Comparison of ENCODE assay signal across 8 cellular contexts in genomic region chr10:102396251-102396650, GRCh38. TPM values are rescaled to one million over a fixed set of nuclear protein-coding genes. Genes with fewer than 3 reads are reported as not detected.
A peak's percentile ranks its signal among the peaks of the same experiment; 100 is the strongest.
DNase-seq lines count a peak whose midpoint lies in the region; ATAC-seq and TF ChIP-seq lines count a peak whose summit lies in the region.

No MANE protein-coding gene starts in this region.

- no peaks in the 10 kb centered on the region for H3K9me3 ChIP-seq in MG63

- TF ChIP-seq POLR2A in erythroblast (IDR thresholded peaks at IDR 0.05; ENCODE audit: low read length): no peak

- H3K27me3 ChIP-seq in MG63: no peaks in the 10 kb centered on the region

- no peak for TF ChIP-seq CTCF in AG10803 (conservative IDR thresholded peaks at IDR 0.05; ENCODE audit: low read length)

- no peaks in the 10 kb centered on the region for H3K9me3 Mint-ChIP-seq in dendritic cell treated with granulocyte-macrophage colony-stimulating factor and Interleukin-4, amounts not matched to agents 40 ng/mL and 50 ng/mL, for 4 days
- no peaks in the 10 kb centered on the region for H3K9me3 Mint-ChIP-seq in natural killer cell treated with Interleukin-12 subunit alpha and Interleukin-12 subunit beta and Interleukin-15 and Interleukin-18, amount 100 ng/mL, for 72 hours

- peaks cover 63% of the 10 kb centered on the region for H3K4me1 Mint-ChIP-seq in dendritic cell treated with granulocyte-macrophage colony-stimulating factor and Interleukin-4, amounts not matched to agents 40 ng/mL and 50 ng/mL, for 4 days (ENCODE audit: low read depth)
- peaks cover 42 to 51% of the 10 kb centered on the region in 2 donors for H3K4me1 Mint-ChIP-seq in natural killer cell treated with Interleukin-12 subunit alpha and Interleukin-12 subunit beta and Interleukin-15 and Interleukin-18, amount 100 ng/mL, for 72 hours (ENCODE audit: low read depth in 2 of 2)

- peak overlapping the region; percentile 100 for H3K27ac Mint-ChIP-seq in dendritic cell treated with granulocyte-macrophage colony-stimulating factor and Interleukin-4, amounts not matched to agents 40 ng/mL and 50 ng/mL, for 4 days
- H3K27ac Mint-ChIP-seq in natural killer cell treated with Interleukin-12 subunit alpha and Interleukin-12 subunit beta and Interleukin-15 and Interleukin-18, amount 100 ng/mL, for 72 hours: peak overlapping the region; percentile 95 to 99

- peaks cover 25% of the 10 kb centered on the region for H3K36me3 ChIP-seq in MG63

- peaks cover 10% of the 10 kb centered on the region for H3K27me3 Mint-ChIP-seq in dendritic cell treated with granulocyte-macrophage colony-stimulating factor and Interleukin-4, amounts not matched to agents 40 ng/mL and 50 ng/mL, for 4 days
- no peaks in the 10 kb centered on the region for H3K27me3 Mint-ChIP-seq in natural killer cell treated with Interleukin-12 subunit alpha and Interleukin-12 subunit beta and Interleukin-15 and Interleukin-18, amount 100 ng/mL, for 72 hours

- H3K4me3 Mint-ChIP-seq in dendritic cell treated with granulocyte-macrophage colony-stimulating factor and Interleukin-4, amounts not matched to agents 40 ng/mL and 50 ng/mL, for 4 days: peak overlapping the region; percentile 100
- H3K4me3 Mint-ChIP-seq in natural killer cell treated with Interleukin-12 subunit alpha and Interleukin-12 subunit beta and Interleukin-15 and Interleukin-18, amount 100 ng/mL, for 72 hours: peak overlapping the region; percentile 95

- H3K4me3 ChIP-seq in AG10803 (ENCODE audit: low read length): peak overlapping the region; percentile 86
- H3K4me3 ChIP-seq in MG63: peak overlapping the region; percentile 66

- intact Hi-C loops in dendritic cell treated with granulocyte-macrophage colony-stimulating factor and Interleukin-4, amounts not matched to agents 40 ng/mL and 50 ng/mL, for 4 days (cut with micrococcal nuclease): loop anchor here (5.0 kb wide), 1 partner anchor 169 kb away; the partner anchor contains the start of gene ELOVL3

- H3K36me3 Mint-ChIP-seq in dendritic cell treated with granulocyte-macrophage colony-stimulating factor and Interleukin-4, amounts not matched to agents 40 ng/mL and 50 ng/mL, for 4 days (ENCODE audit: low read depth): peaks cover 70% of the 10 kb centered on the region
- peaks cover 7% of the 10 kb centered on the region for H3K36me3 Mint-ChIP-seq in natural killer cell treated with Interleukin-12 subunit alpha and Interleukin-12 subunit beta and Interleukin-15 and Interleukin-18, amount 100 ng/mL, for 72 hours

- DNase-seq in AG10803 (ENCODE audit: low read depth): no peak
- DNase-seq in MG63: no peak
- peak; percentile 59 for DNase-seq in natural killer cell treated with Interleukin-12 subunit alpha and Interleukin-12 subunit beta and Interleukin-15 and Interleukin-18, amount 100 ng/mL, for 72 hours (ENCODE audit: low spot score)
- no peak for DNase-seq in NCI-H446 (lab: John Stamatoyannopoulos, UW)
- DNase-seq in erythroblast (lab: John Stamatoyannopoulos, UW): no peak

- ATAC-seq in natural killer cell treated with Interleukin-12 subunit alpha and Interleukin-12 subunit beta and Interleukin-15 and Interleukin-18, amount 100 ng/mL, for 72 hours: no peak
- ATAC-seq in GM21515 (IDR thresholded peaks at IDR 0.05; ENCODE audit: unreplicated experiment) (no peak), HG02588 (IDR thresholded peaks at IDR 0.05; ENCODE audit: unreplicated experiment) (no peak)

RNA-seq across cellular contexts. Expression of gene NFKB2, which starts 0.7 kb away (rescaled TPM):
- total RNA-seq in MG63 (2014; rRNA removed; shearing (Covaris generic); ENCODE audit: low replicate concordance): 15.8 and 22.7 TPM in 2 replicates
- 100 to 1,000 TPM; 370 to 522 TPM for total RNA-seq in natural killer cell treated with Interleukin-12 subunit alpha and Interleukin-12 subunit beta and Interleukin-15 and Interleukin-18, amount 100 ng/mL, for 72 hours

RNA-seq across cellular contexts. Expression of gene PSD, which starts 22.3 kb away (rescaled TPM):
- total RNA-seq in MG63 (2014; rRNA removed; shearing (Covaris generic); ENCODE audit: low replicate concordance): not detected in 2 replicates
- 1 to 10 TPM; 2.3 to 7.6 TPM for total RNA-seq in natural killer cell treated with Interleukin-12 subunit alpha and Interleukin-12 subunit beta and Interleukin-15 and Interleukin-18, amount 100 ng/mL, for 72 hours

RNA-seq across cellular contexts. Expression of gene FBXL15, which starts 24.4 kb away (rescaled TPM):
- total RNA-seq in MG63 (2014; rRNA removed; shearing (Covaris generic); ENCODE audit: low replicate concordance): 10.7 and 11.2 TPM in 2 replicates
- 10 to 100 TPM; 22.0 to 23.7 TPM for total RNA-seq in natural killer cell treated with Interleukin-12 subunit alpha and Interleukin-12 subunit beta and Interleukin-15 and Interleukin-18, amount 100 ng/mL, for 72 hours

RNA-seq across cellular contexts. Expression of gene CUEDC2, which starts 36.1 kb away (rescaled TPM):
- total RNA-seq in MG63 (2014; rRNA removed; shearing (Covaris generic); ENCODE audit: low replicate concordance): 92.1 and 151 TPM in 2 replicates
- total RNA-seq in natural killer cell treated with Interleukin-12 subunit alpha and Interleukin-12 subunit beta and Interleukin-15 and Interleukin-18, amount 100 ng/mL, for 72 hours: 10 to 100 TPM; 39.8 to 58.5 TPM

RNA-seq across cellular contexts. Expression of gene C10orf95, which starts 55.1 kb away (rescaled TPM):
- total RNA-seq in MG63 (2014; rRNA removed; shearing (Covaris generic); ENCODE audit: low replicate concordance): not detected in 2 replicates
- under 1 TPM in 1 of 2 donors, not detected in 1; 0.98 TPM for total RNA-seq in natural killer cell treated with Interleukin-12 subunit alpha and Interleukin-12 subunit beta and Interleukin-15 and Interleukin-18, amount 100 ng/mL, for 72 hours

Comparison
In these comparisons a context has a peak if more than half of its experiments do, and no peak if none do; other contexts are left out.
1. RNA of gene NFKB2, which starts 0.7 kb away (total RNA-seq): 370 to 522 TPM in natural killer cell treated with Interleukin-12 subunit alpha and Interleukin-12 subunit beta and Interleukin-15 and Interleukin-18, amount 100 ng/mL, for 72 hours; 15.8 to 22.7 TPM in MG63; every median in the first group is over 10 times any median in the second.